Comparison of ENCODE assay signal across 29 cellular contexts in genomic region chr6:143647191-143647590, GRCh38. TPM values are rescaled to one million over a fixed set of nuclear protein-coding genes. Genes with fewer than 3 reads are reported as not detected.
DNase-seq lines count a peak whose midpoint lies in the region; ATAC-seq, FAIRE-seq and TF ChIP-seq lines count a peak whose summit lies in the region.
"Had no signal": no experiment of that assay in that cellular context is flagged by ENCODE, and none has a peak within 500 bp of the region (broad histone marks: within the 10 kb centered on the region; RNA-seq: fewer than 3 reads in every experiment).

No MANE protein-coding gene starts in this region.

- H3K27me3 ChIP-seq in GM23338 (ENCODE audit: insufficient read depth) (no peaks in the 10 kb centered on the region), small intestine (ENCODE audit: control insufficient read depth in 2 of 2, insufficient read depth in 2 of 2, low read length in 2 of 2) (no peaks in the 10 kb centered on the region)
- H3K27me3 ChIP-seq: BLaER1, foreskin keratinocyte, left lung, tibial artery had no signal

- no peaks in the 10 kb centered on the region for H3F3A ChIP-seq in GM23338 (replicated peaks; ENCODE audit: low read depth)

- no peak overlapping the region for H3K4me3 Mint-ChIP-seq in GM23338
- no peak overlapping the region for H3K4me3 Mint-ChIP-seq in activated naive CD8-positive, alpha-beta T cell treated with anti-CD3 and anti-CD28 coated beads for 36 hours
- H3K4me3 Mint-ChIP-seq: effector memory CD8-positive, alpha-beta T cell; immature natural killer cell; naive thymus-derived CD8-positive, alpha-beta T cell; T-helper 1 cell treated with Interleukin-12 subunit alpha and Interleukin-12 subunit beta and Interleukin-4 antibody, amounts not matched to agents 30 μg/mL and 1 μg/mL, for 36 hours had no signal

- FAIRE-seq in small intestine (lab: Jason Lieb, UNC), result no peak
- FAIRE-seq: colon, H54 had no signal

- no peaks in the 10 kb centered on the region for H3K9me3 ChIP-seq in small intestine (ENCODE audit: control insufficient read depth, low read depth)
- H3K9me3 ChIP-seq: left lung, tibial artery had no signal

- no peaks in the 10 kb centered on the region for H3K27me3 Mint-ChIP-seq in GM23338 (ENCODE audit: insufficient read depth, low read depth, poor library complexity)
- no peaks in the 10 kb centered on the region for H3K27me3 Mint-ChIP-seq in activated naive CD8-positive, alpha-beta T cell treated with anti-CD3 and anti-CD28 coated beads for 36 hours
- H3K27me3 Mint-ChIP-seq: effector memory CD8-positive, alpha-beta T cell; naive thymus-derived CD8-positive, alpha-beta T cell had no signal

- peak overlapping the region; percentile 67; the same call in 1 of the 2 replicates for H2AFZ ChIP-seq in GM23338

- H3K9me2 ChIP-seq in GM23338 (ENCODE audit: insufficient read depth), result no peaks in the 10 kb centered on the region

- peaks cover 12 to 25% of the 10 kb centered on the region in 2 donors for H3K9me3 Mint-ChIP-seq in activated naive CD4-positive, alpha-beta T cell treated with anti-CD3 and anti-CD28 coated beads, Interleukin-2, amount 50 U/mL, for 72 hours
- no peaks in the 10 kb centered on the region; the same call in 2 of the 3 replicates for H3K9me3 Mint-ChIP-seq in GM23338
- peaks cover 10% of the 10 kb centered on the region for H3K9me3 Mint-ChIP-seq in activated naive CD8-positive, alpha-beta T cell treated with anti-CD3 and anti-CD28 coated beads for 36 hours

- H3K79me2 ChIP-seq in GM23338 (replicated peaks; ENCODE audit: insufficient read depth), result no peaks in the 10 kb centered on the region

- no peak for DNase-seq in activated naive CD4-positive, alpha-beta T cell treated with anti-CD3 and anti-CD28 coated beads, Interleukin-2, amount 50 U/mL, for 72 hours (ENCODE audit: low spot score in 2 of 2)
- DNase-seq in activated naive CD4-positive, alpha-beta T cell (lab: John Stamatoyannopoulos, UW), result no peak
- DNase-seq in GM23338 (ENCODE audit: low spot score) (no peak), small intestine (no peak), NCI-H2107 (lab: John Stamatoyannopoulos, UW) (no peak)
- no peak for DNase-seq in activated naive CD8-positive, alpha-beta T cell treated with anti-CD3 and anti-CD28 coated beads for 36 hours
- no peak for DNase-seq in stimulated activated naive CD8-positive, alpha-beta T cell treated with anti-CD3 and anti-CD28 coated beads, Interleukin-15, Interleukin-2, amounts not matched to agents 100 U/mL and 50 U/mL, for 24 hours
- DNase-seq: activated CD4-positive, alpha-beta T cell treated with anti-CD3 and anti-CD28 coated beads, Interleukin-2, amount 50 U/mL, for 1 hour; activated CD8-positive, alpha-beta memory T cell treated with anti-CD3 and anti-CD28 coated beads, Interleukin-2, amount 50 U/mL, for 4 hours; activated gamma-delta T cell treated with Interleukin-2 at 50 U/mL for 16 hours; Calu3; DND-41; effector memory CD8-positive, alpha-beta T cell; foreskin keratinocyte; immature natural killer cell; left lung; naive thymus-derived CD8-positive, alpha-beta T cell; NCI-H1092 treated with DMSO at 0.1 percent for 48 hours; NCI-H1930; NCI-H2227 treated with DMSO at 0.1 percent for 48 hours; stimulated activated CD4-positive, alpha-beta T cell treated with anti-CD3 and anti-CD28 coated beads, Interleukin-2, amount 100 ng/mL, for 48 hours; stimulated activated naive CD4-positive, alpha-beta T cell; tibial artery had no signal

- no peaks in the 10 kb centered on the region for H4K20me1 ChIP-seq in GM23338 (replicated peaks; ENCODE audit: insufficient read depth)
- H4K20me1 ChIP-seq: BLaER1 had no signal

- H3K4me1 ChIP-seq in GM23338 (ENCODE audit: insufficient read depth) (peaks cover 9% of the 10 kb centered on the region), small intestine (ENCODE audit: control insufficient read depth in 2 of 2, insufficient read depth in 1 of 2, low read depth in 1 of 2, low read length in 1 of 2) (no peaks in the 10 kb centered on the region)
- H3K4me1 ChIP-seq: BLaER1, foreskin keratinocyte, left lung, tibial artery had no signal

- peaks cover 7% of the 10 kb centered on the region for H3K4me1 Mint-ChIP-seq in GM23338
- H3K4me1 Mint-ChIP-seq in activated naive CD8-positive, alpha-beta T cell treated with anti-CD3 and anti-CD28 coated beads for 36 hours, result peaks cover 15% of the 10 kb centered on the region
- H3K4me1 Mint-ChIP-seq: naive thymus-derived CD8-positive, alpha-beta T cell had no signal

- H3K4me3 ChIP-seq in GM23338 (no peak overlapping the region), small intestine (ENCODE audit: low read depth in 1 of 2, low read length in 2 of 2) (no peak overlapping the region)
- H3K4me3 ChIP-seq: BLaER1, left lung, SK-N-MC, tibial artery had no signal

- H3K36me3 ChIP-seq in GM23338 (ENCODE audit: insufficient read depth) (no peaks in the 10 kb centered on the region), small intestine (ENCODE audit: control insufficient read depth in 2 of 2, insufficient read depth in 2 of 2, low read length in 2 of 2) (no peaks in the 10 kb centered on the region)
- H3K36me3 ChIP-seq: BLaER1, left lung, tibial artery had no signal

- WGBS in small intestine, 3 donors, result 73 to 86% (median 83%) methylated on average over 3 of the region's 3 CpGs

- peak overlapping the region; percentile 28 to 89 for H3K27ac Mint-ChIP-seq in activated naive CD4-positive, alpha-beta T cell treated with anti-CD3 and anti-CD28 coated beads, Interleukin-2, amount 50 U/mL, for 72 hours
- no peak overlapping the region; the same call in 1 of the 2 replicates for H3K27ac Mint-ChIP-seq in GM23338
- peak overlapping the region; percentile 42 for H3K27ac Mint-ChIP-seq in activated naive CD8-positive, alpha-beta T cell treated with anti-CD3 and anti-CD28 coated beads for 36 hours
- H3K27ac Mint-ChIP-seq: immature natural killer cell; T-helper 1 cell treated with Interleukin-12 subunit alpha and Interleukin-12 subunit beta and Interleukin-4 antibody, amounts not matched to agents 30 μg/mL and 1 μg/mL, for 36 hours had no signal

- H3K36me3 Mint-ChIP-seq in activated naive CD4-positive, alpha-beta T cell treated with anti-CD3 and anti-CD28 coated beads, Interleukin-2, amount 50 U/mL, for 72 hours, result peaks cover 10 to 24% of the 10 kb centered on the region in 2 donors
- no peaks in the 10 kb centered on the region for H3K36me3 Mint-ChIP-seq in GM23338 (ENCODE audit: low read depth)
- peaks cover 7% of the 10 kb centered on the region for H3K36me3 Mint-ChIP-seq in activated naive CD8-positive, alpha-beta T cell treated with anti-CD3 and anti-CD28 coated beads for 36 hours
- H3K36me3 Mint-ChIP-seq: naive thymus-derived CD8-positive, alpha-beta T cell had no signal

- no peak overlapping the region for H3K4me2 ChIP-seq in GM23338
- H3K4me2 ChIP-seq: BLaER1 had no signal

- peak; percentile 78 to 79 for ATAC-seq in activated naive CD4-positive, alpha-beta T cell treated with anti-CD3 and anti-CD28 coated beads, Interleukin-2, amount 50 U/mL, for 72 hours
- ATAC-seq in GM23338, result no peak
- peak; percentile 95 for ATAC-seq in stimulated activated naive CD8-positive, alpha-beta T cell treated with anti-CD3 and anti-CD28 coated beads, Interleukin-15, Interleukin-2, amounts not matched to agents 100 U/mL and 50 U/mL, for 24 hours
- ATAC-seq in GM21367 (IDR thresholded peaks at IDR 0.05; ENCODE audit: unreplicated experiment), result no peak
- ATAC-seq: effector memory CD8-positive, alpha-beta T cell; foreskin keratinocyte; left lung; naive thymus-derived CD8-positive, alpha-beta T cell had no signal

- no peak for TF ChIP-seq CTCF in GM23338 (conservative IDR thresholded peaks at IDR 0.05; ENCODE audit: low read depth in 2 of 2)

- H3K27ac ChIP-seq in GM23338 (ENCODE audit: low read depth), result no peak overlapping the region
- no peak overlapping the region for H3K27ac ChIP-seq in small intestine (ENCODE audit: low read depth in 1 of 2, low read length in 1 of 2)
- H3K27ac ChIP-seq: BLaER1, foreskin keratinocyte, left lung, SK-N-MC, tibial artery had no signal

TF ChIP-seq in GM23338, 12 proteins besides CTCF, POLR2A, EP300 and RAD21:
- TF ChIP-seq STAT1 (IDR thresholded peaks at IDR 0.05; ENCODE audit: unreplicated experiment), result no peak
- no peak for TF ChIP-seq JUNB (IDR thresholded peaks at IDR 0.05; ENCODE audit: unreplicated experiment)
- no peak for TF ChIP-seq EZH2phosphoT487 (IDR thresholded peaks at IDR 0.05; ENCODE audit: unreplicated experiment)
- no peak for TF ChIP-seq NANOG (IDR thresholded peaks at IDR 0.05; ENCODE audit: borderline replicate concordance)
TF ChIP-seq in GM23338: peak in this region for 0.

RNA-seq across cellular contexts. Expression of gene PHACTR2, which starts 30.6 kb away (rescaled TPM):
- 10 to 100 TPM; 20.5 to 23.9 TPM for total RNA-seq in activated naive CD4-positive, alpha-beta T cell treated with anti-CD3 and anti-CD28 coated beads, Interleukin-2, amount 50 U/mL, for 72 hours
- total RNA-seq in GM23338 (2014; rRNA removed; shearing (Covaris generic)), result 44.7 and 67.7 TPM in 2 replicates
- polyA plus RNA-seq in GM23338 (2016; fragmentation: Nextera tagmentation; extraction: Ambion mirVana) (77.4 and 105 TPM in 2 replicates), small intestine (1 to 10 TPM; 6.8 to 9.1 (median 8.1) TPM)
- 10 to 100 TPM; 18.8 to 22.1 TPM for total RNA-seq in activated naive CD8-positive, alpha-beta T cell treated with anti-CD3 and anti-CD28 coated beads for 36 hours

Comparison
In these comparisons a context has a peak if more than half of its experiments do, and no peak if none do; other contexts are left out.
1. ATAC-seq: peak in activated naive CD4-positive, alpha-beta T cell treated with anti-CD3 and anti-CD28 coated beads, Interleukin-2, amount 50 U/mL, for 72 hours (2 of 2) and stimulated activated naive CD8-positive, alpha-beta T cell treated with anti-CD3 and anti-CD28 coated beads, Interleukin-15, Interleukin-2, amounts not matched to agents 100 U/mL and 50 U/mL, for 24 hours (single experiment); none in GM23338 (single experiment) and GM21367 (single experiment).